In the genomic region with DNA sequence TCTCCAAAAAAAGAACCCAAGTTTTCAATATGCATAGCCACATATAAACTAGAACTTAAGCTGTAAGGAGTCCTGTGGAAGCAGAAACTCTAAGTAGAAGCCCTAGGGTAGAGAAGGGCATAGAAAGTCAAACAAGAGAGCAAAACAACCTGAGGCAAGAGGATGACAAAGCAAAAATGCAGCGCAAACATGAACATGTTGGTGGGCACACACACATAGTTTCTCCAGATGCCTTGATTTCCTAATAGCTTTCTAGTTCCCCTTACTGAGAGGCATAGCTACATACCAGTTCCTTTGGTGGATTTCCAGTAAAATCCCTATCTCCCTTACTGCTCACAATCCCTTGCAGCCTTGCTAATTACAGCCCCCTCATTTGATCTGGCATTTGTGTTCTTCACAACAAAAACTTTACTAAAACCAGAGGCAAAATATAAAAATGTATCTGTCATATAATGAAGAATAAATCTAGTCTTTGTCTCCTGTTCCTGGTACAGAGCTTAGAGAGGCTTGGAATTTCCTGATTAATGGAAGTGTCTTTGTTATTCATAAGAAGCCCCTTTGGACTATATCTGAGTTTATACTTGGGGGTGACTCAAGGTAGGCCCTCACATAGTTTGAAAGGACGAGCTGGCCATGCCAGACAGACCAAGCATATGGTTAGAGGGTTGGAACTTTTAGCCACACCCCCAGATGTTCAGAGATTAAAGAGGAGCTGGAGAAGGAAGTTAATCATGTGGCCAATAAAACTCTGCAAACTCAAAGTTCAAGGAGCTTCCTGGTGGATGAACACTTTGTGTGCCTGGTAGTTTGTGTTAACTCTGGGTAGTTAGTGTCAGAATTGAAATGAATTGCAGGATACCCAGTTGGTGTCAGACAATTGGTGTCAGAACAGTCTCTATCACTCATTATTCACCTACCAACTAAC, we compare ENCODE assay signal across 10 cellular contexts. TPM values are rescaled to one million over a fixed set of nuclear protein-coding genes. Genes with fewer than 3 reads are reported as not detected.
DNase-seq lines count a peak whose midpoint lies in the region; ATAC-seq, FAIRE-seq and TF ChIP-seq lines count a peak whose summit lies in the region.
"Had no signal": no experiment of that assay in that cellular context is flagged by ENCODE, and none has a peak within 500 bp of the region (broad histone marks: within the 10 kb centered on the region; RNA-seq: fewer than 3 reads in every experiment).

No MANE protein-coding gene starts in this region.

- no peaks in the 10 kb centered on the region for H3K36me3 ChIP-seq in breast epithelium
- H3K36me3 ChIP-seq: ascending aorta had no signal

- H3K4me3 ChIP-seq in A549, result no peak overlapping the region
- no peak overlapping the region for H3K4me3 ChIP-seq in breast epithelium
- no peak overlapping the region for H3K4me3 ChIP-seq in dorsolateral prefrontal cortex
- H3K4me3 ChIP-seq: ascending aorta had no signal

- CTCF ChIA-PET in A549 (lab: Yijun Ruan, JAX), result interaction anchor here (0.7 to 1.8 kb wide), 6 partner anchors 11 to 93 kb away, joined by 3 to 5 read pairs (median 3); no protein-coding TSS in a partner anchor

- WGBS in A549 (ENCODE audit: missing lambda C conversion rate), result 3% methylated on average over 2 of the region's 2 CpGs

- POLR2A ChIA-PET in A549 (lab: Yijun Ruan, JAX), result interaction anchor here (0.5 to 1.7 kb wide), 5 partner anchors 8 to 293 kb away, joined by 3 to 10 read pairs (median 3); no protein-coding TSS in a partner anchor

- DNase-seq in A549 (ENCODE audit: low read depth in 1 of 2, low spot score in 1 of 2) (peak; percentile 28 to 78), HT-29 (ENCODE audit: low spot score) (peak; percentile 62), breast epithelium (ENCODE audit: low spot score in 2 of 2) (no peak), left colon (peak; percentile 20 to 49), hypothalamus (lab: John Stamatoyannopoulos, UW) (no peak), dorsolateral prefrontal cortex (no peak), GM12892 (ENCODE audit: insufficient read length) (no peak)

- H3K27ac ChIP-seq in A549 (peak overlapping the region; percentile 91 to 93), breast epithelium (peak overlapping the region; percentile 56 to 70), dorsolateral prefrontal cortex (peak overlapping the region in 19 of 59 donors; percentile 1 to 49 (median 18))

- H3K9me3 ChIP-seq in A549 (no peaks in the 10 kb centered on the region), breast epithelium (no peaks in the 10 kb centered on the region)
- H3K9me3 ChIP-seq: ascending aorta had no signal

- TF ChIP-seq EP300 in A549 (IDR thresholded peaks at IDR 0.05), result peak; percentile 28 to 35; a peak in 3 of 5 replicates

- FAIRE-seq in A549 (lab: Jason Lieb, UNC) (peak; percentile 100), GM12892 (lab: Jason Lieb, UNC) (no peak)
- FAIRE-seq: G401.6 had no signal

- ATAC-seq in A549 (peak; percentile 74 to 82), left colon (peak; percentile 92), HG03521 (IDR thresholded peaks at IDR 0.05; ENCODE audit: unreplicated experiment) (no peak)

- H3K4me1 ChIP-seq in A549 (peaks cover 85% of the 10 kb centered on the region), breast epithelium (peaks cover 0 to 3% of the 10 kb centered on the region in 2 donors)
- H3K4me1 ChIP-seq: ascending aorta had no signal

- peaks cover 0 to 21% of the 10 kb centered on the region in 2 donors for H3K27me3 ChIP-seq in breast epithelium
- peaks cover 0 to 68% (median 8%) of the 10 kb centered on the region in 45 donors for H3K27me3 ChIP-seq in dorsolateral prefrontal cortex
- H3K27me3 ChIP-seq: ascending aorta had no signal

- TF ChIP-seq RAD21 in A549 (conservative IDR thresholded peaks at IDR 0.05 in 1 of 2, IDR thresholded peaks at IDR 0.05 in 1 of 2), result no peak

- intact Hi-C loops in breast epithelium (cut with DNase I; ENCODE audit: low total_unique reads) (no loop called here), left colon (cut with DNase I, micrococcal nuclease) (no loop called here), dorsolateral prefrontal cortex (cut with DNase I) (no loop called here)

- TF ChIP-seq POLR2A in A549 (IDR thresholded peaks at IDR 0.05; ENCODE audit: low read length), result no peak
- no peak for TF ChIP-seq POLR2A in breast epithelium (IDR thresholded peaks at IDR 0.05)
- no peak for TF ChIP-seq POLR2A in GM12892 (IDR thresholded peaks at IDR 0.05; ENCODE audit: low read depth, low read length)

- TF ChIP-seq CTCF in A549 (IDR thresholded peaks at IDR 0.05), result no peak
- TF ChIP-seq CTCF in breast epithelium (IDR thresholded peaks at IDR 0.05), result no peak
- TF ChIP-seq CTCF in dorsolateral prefrontal cortex (IDR thresholded peaks at IDR 0.05 in 54 of 56, conservative IDR thresholded peaks at IDR 0.05 in 2 of 56; ENCODE audit: low read depth in 1 of 56, partially characterized antibody in 56 of 56), result no peak

- peak overlapping the region; percentile 85 for H3K4me2 ChIP-seq in A549

TF ChIP-seq in A549, 52 proteins besides CTCF, POLR2A, EP300 and RAD21:
- TF ChIP-seq TFCP2L1 (CRISPR knock-in tag; IDR thresholded peaks at IDR 0.05) (peak; percentile 9; the same call in 1 of the 2 replicates), MAZ (IDR thresholded peaks at IDR 0.05; ENCODE audit: borderline replicate concordance, low read depth, low read length) (no peak), CEBPB (IDR thresholded peaks at IDR 0.05) (peak in 1 of 2 experiments; percentile 56; a peak in 2 of 4 replicates), MAFK (IDR thresholded peaks at IDR 0.05; ENCODE audit: partially characterized antibody) (peak; percentile 96), SMC3 (IDR thresholded peaks at IDR 0.05) (no peak), NFE2L2 (conservative IDR thresholded peaks at IDR 0.05; ENCODE audit: low read length) (peak; percentile 64), NPAS2 (CRISPR knock-in tag; IDR thresholded peaks at IDR 0.05; ENCODE audit: borderline replicate concordance) (no peak)
- TF ChIP-seq, protein P1, sequence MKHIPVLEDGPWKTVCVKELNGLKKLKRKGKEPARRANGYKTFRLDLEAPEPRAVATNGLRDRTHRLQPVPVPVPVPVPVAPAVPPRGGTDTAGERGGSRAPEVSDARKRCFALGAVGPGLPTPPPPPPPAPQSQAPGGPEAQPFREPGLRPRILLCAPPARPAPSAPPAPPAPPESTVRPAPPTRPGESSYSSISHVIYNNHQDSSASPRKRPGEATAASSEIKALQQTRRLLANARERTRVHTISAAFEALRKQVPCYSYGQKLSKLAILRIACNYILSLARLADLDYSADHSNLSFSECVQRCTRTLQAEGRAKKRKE (CRISPR knock-in tag; IDR thresholded peaks at IDR 0.05; ENCODE audit: low read depth), result no peak
TF ChIP-seq in A549: peak in this region for 4.

RNA-seq across cellular contexts. Expression of a gene that starts 52.7 kb away (rescaled TPM):
- polyA plus RNA-seq in A549 (2011; rRNA removed), result not detected in 2 replicates
- not detected in 2 replicates for polyA plus RNA-seq in A549 (2012; cell fraction: cytosol; rRNA removed)
- polyA plus RNA-seq in A549 (2012; cell fraction: nucleus; rRNA removed), result not detected in 2 replicates
- polyA plus RNA-seq in A549 (2017; fragmentation: RNase III; extraction: RNeasy Plus Mini Kit Qiagen cat#74134 plus additional on column Dnase treatment), result not detected in 3 replicates
- polyA minus RNA-seq in A549 (2011; rRNA and poly(A)+ RNA removed), result not detected in 2 replicates
- not detected in 2 replicates for total RNA-seq in HT-29 (2014; rRNA removed; shearing (Covaris generic))
- total RNA-seq in breast epithelium, result not detected
- total RNA-seq in left colon, result not detected
- total RNA-seq in dorsolateral prefrontal cortex, result not detected
- polyA plus RNA-seq in GM12892 (2012; ENCODE audit: missing spikeins), result not detected
- total RNA-seq: ascending aorta had no signal

Comparison
In these comparisons a context has a peak if more than half of its experiments do, and no peak if none do; other contexts are left out.
1. DNase-seq: peak in A549 (2 of 2), HT-29 (single experiment) and left colon (2 of 2); none in breast epithelium (0 of 2), hypothalamus (0 of 51), dorsolateral prefrontal cortex (0 of 10) and GM12892 (single experiment).